Comparison of ENCODE assay signal across 8 cellular contexts in genomic region chr14:35533357-35534129, GRCh38. TPM values are rescaled to one million over a fixed set of nuclear protein-coding genes. Genes with fewer than 3 reads are reported as not detected.
DNase-seq lines count a peak whose midpoint lies in the region; ATAC-seq and TF ChIP-seq lines count a peak whose summit lies in the region.

No MANE protein-coding gene starts in this region.

- H3K4me1 ChIP-seq in DND-41 (ENCODE audit: insufficient read depth, low read length) (no peaks in the 10 kb centered on the region), SJSA1 (replicated peaks) (peaks cover 27% of the 10 kb centered on the region), left ventricle myocardium inferior (peaks cover 32% of the 10 kb centered on the region), psoas muscle (peaks cover 20% of the 10 kb centered on the region)

- H3K4me3 ChIP-seq in DND-41 (ENCODE audit: low read depth in 1 of 2, low read length in 2 of 2): no peak overlapping the region
- peak overlapping the region; percentile 61 for H3K4me3 ChIP-seq in Jurkat, Clone E6-1 (ENCODE audit: low read length)
- H3K4me3 ChIP-seq in SJSA1: peak overlapping the region; percentile 35
- peak overlapping the region; percentile 74 for H3K4me3 ChIP-seq in left ventricle myocardium inferior
- H3K4me3 ChIP-seq in psoas muscle: peak overlapping the region; percentile 76

- no peaks in the 10 kb centered on the region for H3K79me2 ChIP-seq in DND-41 (ENCODE audit: insufficient read depth, low read length)

- H3K27ac ChIP-seq in DND-41 (ENCODE audit: low read length) (no peak overlapping the region), SJSA1 (no peak overlapping the region), left ventricle myocardium inferior (replicated peaks) (no peak overlapping the region), psoas muscle (no peak overlapping the region)

- no peaks in the 10 kb centered on the region for H4K20me1 ChIP-seq in DND-41 (ENCODE audit: insufficient read depth, low read length)

- H3K9me3 ChIP-seq in DND-41 (ENCODE audit: insufficient read depth, low read length, severe bottlenecking) (no peaks in the 10 kb centered on the region), SJSA1 (replicated peaks) (0 out of 2 replicates have a peak, but pooled peaks cover 5% of the 10 kb centered on the region), left ventricle myocardium inferior (replicated peaks) (no peaks in the 10 kb centered on the region), psoas muscle (no peaks in the 10 kb centered on the region)

- H3K4me3 Mint-ChIP-seq in activated naive CD8-positive, alpha-beta T cell treated with anti-CD3 and anti-CD28 coated beads for 36 hours: peak overlapping the region; percentile 73

- 1% methylated on average over 52 to 95 of the region's 95 CpGs for WGBS in psoas muscle, 3 donors

- H3K36me3 Mint-ChIP-seq in activated naive CD8-positive, alpha-beta T cell treated with anti-CD3 and anti-CD28 coated beads for 36 hours: no peaks in the 10 kb centered on the region

- no peak overlapping the region for H3K9ac ChIP-seq in DND-41 (ENCODE audit: low read depth, low read length)

- H3K27me3 Mint-ChIP-seq in activated naive CD8-positive, alpha-beta T cell treated with anti-CD3 and anti-CD28 coated beads for 36 hours: peaks cover 67% of the 10 kb centered on the region

- no peak for TF ChIP-seq CTCF in DND-41 (IDR thresholded peaks at IDR 0.05; ENCODE audit: borderline replicate concordance, extremely low read depth, low read length, poor library complexity, severe bottlenecking)
- no peak for TF ChIP-seq CTCF in left ventricle myocardium inferior (IDR thresholded peaks at IDR 0.05; ENCODE audit: borderline replicate concordance)
- no peak for TF ChIP-seq CTCF in psoas muscle (IDR thresholded peaks at IDR 0.05)

- intact Hi-C loops in left ventricle myocardium inferior (cut with micrococcal nuclease) (no loop called here), psoas muscle (cut with DNase I) (no loop called here)

- H3K27me3 ChIP-seq in DND-41 (ENCODE audit: insufficient read depth, low read length, poor library complexity) (no peaks in the 10 kb centered on the region), SJSA1 (replicated peaks) (peaks cover 63% of the 10 kb centered on the region), left ventricle myocardium inferior (ENCODE audit: low read depth) (peaks cover 78% of the 10 kb centered on the region), psoas muscle (ENCODE audit: insufficient read depth in 3 of 3, low read length in 2 of 3) (peaks cover 7 to 57% (median 21%) of the 10 kb centered on the region in 3 donors)

- H3K27ac Mint-ChIP-seq in activated naive CD8-positive, alpha-beta T cell treated with anti-CD3 and anti-CD28 coated beads for 36 hours: no peak overlapping the region

- H3K36me3 ChIP-seq in DND-41 (ENCODE audit: insufficient read depth, low read length) (no peaks in the 10 kb centered on the region), SJSA1 (no peaks in the 10 kb centered on the region), left ventricle myocardium inferior (peaks cover 6% of the 10 kb centered on the region), psoas muscle (ENCODE audit: insufficient read depth in 1 of 2, low read depth in 1 of 2) (no peaks in the 10 kb centered on the region)

- ATAC-seq in DND-41 (ENCODE audit: insufficient read depth, low read depth) (peak; percentile 27; the same call in 1 of the 3 replicates), GM21723 (IDR thresholded peaks at IDR 0.05; ENCODE audit: unreplicated experiment) (peak; percentile 77), psoas muscle (peak; percentile 72 to 81 (median 78))

- no peak overlapping the region for H3K4me2 ChIP-seq in DND-41 (ENCODE audit: insufficient read depth, low read length)

- peaks cover 9% of the 10 kb centered on the region for H3K4me1 Mint-ChIP-seq in activated naive CD8-positive, alpha-beta T cell treated with anti-CD3 and anti-CD28 coated beads for 36 hours

- no peaks in the 10 kb centered on the region for H3K9me3 Mint-ChIP-seq in activated naive CD8-positive, alpha-beta T cell treated with anti-CD3 and anti-CD28 coated beads for 36 hours

- no peak overlapping the region for H2AFZ ChIP-seq in DND-41 (ENCODE audit: low read depth, low read length)

- DNase-seq in DND-41: no peak
- peak; percentile 41 for DNase-seq in Jurkat, Clone E6-1 (ENCODE audit: low read depth, low spot score)
- DNase-seq in SJSA1 (ENCODE audit: low read depth in 1 of 2, low spot score in 2 of 2): peak; percentile 59 to 64
- peak; percentile 78 for DNase-seq in activated naive CD8-positive, alpha-beta T cell treated with anti-CD3 and anti-CD28 coated beads for 36 hours
- peak; percentile 49 for DNase-seq in left ventricle myocardium inferior
- peak; percentile 49 to 69 for DNase-seq in psoas muscle
- no peak for DNase-seq in SKM-1 treated with dmso at 0.1 percent for 144 hours (lab: John Stamatoyannopoulos, UW; ENCODE audit: unreplicated experiment)

RNA-seq across cellular contexts. Expression of gene INSM2, which starts 0.4 kb away (rescaled TPM):
- polyA plus RNA-seq in Jurkat, Clone E6-1 (2012; ENCODE audit: insufficient read depth, insufficient read length): 0.86 TPM
- not detected in 2 replicates for total RNA-seq in SJSA1 (2014; rRNA removed; shearing (Covaris generic))
- total RNA-seq in activated naive CD8-positive, alpha-beta T cell treated with anti-CD3 and anti-CD28 coated beads for 36 hours: not detected
- total RNA-seq in left ventricle myocardium inferior: not detected
- total RNA-seq in psoas muscle: not detected
- polyA plus RNA-seq in psoas muscle: not detected

Comparison
In these comparisons a context has a peak if more than half of its experiments do, and no peak if none do; other contexts are left out.
1. ATAC-seq: peak in every context shown above with its lines; median percentile 78 in psoas muscle; 77 in GM21723; 27 in DND-41.
2. DNase-seq: peak in Jurkat, Clone E6-1 (single experiment), SJSA1 (2 of 2), activated naive CD8-positive, alpha-beta T cell treated with anti-CD3 and anti-CD28 coated beads for 36 hours (single experiment), left ventricle myocardium inferior (single experiment) and psoas muscle (2 of 2); none in DND-41 (single experiment) and SKM-1 treated with dmso at 0.1 percent for 144 hours (single experiment).
3. H3K4me3 ChIP-seq: peak in Jurkat, Clone E6-1 (single experiment), SJSA1 (single experiment), left ventricle myocardium inferior (single experiment) and psoas muscle (single experiment); none in DND-41 (0 of 2).